10 cellular contexts compared by ENCODE assay signal in genomic region chr9:131732061-131732526, GRCh38. TPM values are rescaled to one million over a fixed set of nuclear protein-coding genes. Genes with fewer than 3 reads are reported as not detected.
DNase-seq lines count a peak whose midpoint lies in the region; ATAC-seq and TF ChIP-seq lines count a peak whose summit lies in the region.
"Had no signal": no experiment of that assay in that cellular context is flagged by ENCODE, and none has a peak within 500 bp of the region (broad histone marks: within the 10 kb centered on the region; RNA-seq: fewer than 3 reads in every experiment).

No MANE protein-coding gene starts in this region.

- H3K9me2 ChIP-seq in Loucy (replicated peaks; ENCODE audit: low read depth, low read length), result no peaks in the 10 kb centered on the region

- TF ChIP-seq POLR2A in uterus (IDR thresholded peaks at IDR 0.05), result no peak

- H3K4me3 ChIP-seq in CD4-positive, alpha-beta memory T cell (ENCODE audit: low read length in 2 of 2), result peak overlapping the region in 1 of 2 donors; percentile 53
- peak overlapping the region; percentile 72 for H3K4me3 ChIP-seq in Loucy (ENCODE audit: low read length, poor library complexity, severe bottlenecking)
- H3K4me3 ChIP-seq in mucosa of rectum (ENCODE audit: low read length in 2 of 2), result no peak overlapping the region
- H3K4me3 ChIP-seq in uterus, result no peak overlapping the region

- peak overlapping the region; percentile 97 for H3K4me2 ChIP-seq in Loucy (ENCODE audit: low read depth, low read length, poor library complexity, severe bottlenecking)

- H3K36me3 ChIP-seq in CD4-positive, alpha-beta memory T cell (ENCODE audit: insufficient read depth, low read length), result no peaks in the 10 kb centered on the region
- H3K36me3 ChIP-seq in Loucy (ENCODE audit: insufficient read depth, low read length), result no peaks in the 10 kb centered on the region
- H3K36me3 ChIP-seq in mucosa of rectum (ENCODE audit: control insufficient read depth in 2 of 2, insufficient read depth in 2 of 2, low read length in 2 of 2), result no peaks in the 10 kb centered on the region
- H3K36me3 ChIP-seq in uterus, result no peaks in the 10 kb centered on the region

- peaks cover 42% of the 10 kb centered on the region for H3F3A ChIP-seq in Loucy (ENCODE audit: low read depth)

- H3K9me3 ChIP-seq in CD4-positive, alpha-beta memory T cell (ENCODE audit: control insufficient read depth in 1 of 2, low read length in 2 of 2), result no peaks in the 10 kb centered on the region
- H3K9me3 ChIP-seq in Loucy (ENCODE audit: insufficient read depth, low read depth, low read length), result no peaks in the 10 kb centered on the region
- no peaks in the 10 kb centered on the region for H3K9me3 ChIP-seq in mucosa of rectum (ENCODE audit: control insufficient read depth in 2 of 2, low read length in 2 of 2)
- no peaks in the 10 kb centered on the region for H3K9me3 ChIP-seq in uterus

- TF ChIP-seq CTCF in Loucy (conservative IDR thresholded peaks at IDR 0.05; ENCODE audit: low read length) (no peak), brain (conservative IDR thresholded peaks at IDR 0.05) (no peak), uterus (IDR thresholded peaks at IDR 0.05) (no peak)

- peaks cover 97% of the 10 kb centered on the region for H3K4me1 ChIP-seq in CD4-positive, alpha-beta memory T cell (ENCODE audit: insufficient read depth, low read length)
- H3K4me1 ChIP-seq in Loucy (ENCODE audit: insufficient read depth, low read length, poor library complexity, severe bottlenecking), result peaks cover 83% of the 10 kb centered on the region
- H3K4me1 ChIP-seq in mucosa of rectum (ENCODE audit: control insufficient read depth in 2 of 2, insufficient read depth in 2 of 2, low read length in 2 of 2), result peaks cover 73 to 76% of the 10 kb centered on the region in 2 donors
- H3K4me1 ChIP-seq in uterus, result no peaks in the 10 kb centered on the region

- no peaks in the 10 kb centered on the region for H3K27me3 Mint-ChIP-seq in CD4-positive, alpha-beta memory T cell
- peaks cover 3% of the 10 kb centered on the region for H3K27me3 Mint-ChIP-seq in brain

- DNase-seq in CD4-positive, alpha-beta memory T cell, result no peak
- no peak for DNase-seq in uterus

- peak overlapping the region; percentile 84 for H3K27ac ChIP-seq in CD4-positive, alpha-beta memory T cell (ENCODE audit: low read depth, low read length)
- H3K27ac ChIP-seq in mucosa of rectum (ENCODE audit: low read depth in 2 of 2, low read length in 2 of 2), result peak overlapping the region; percentile 49 to 81
- H3K27ac ChIP-seq in uterus, result no peak overlapping the region

- peaks cover 9 to 31% of the 10 kb centered on the region in 2 donors for H3K36me3 Mint-ChIP-seq in CD4-positive, alpha-beta memory T cell
- H3K36me3 Mint-ChIP-seq in brain, result peaks cover 10% of the 10 kb centered on the region

- intact Hi-C loops in CD4-positive, alpha-beta memory T cell (cut with micrococcal nuclease), result loop anchor here (2.0 to 10.0 kb wide), 3 partner anchors 13 to 477 kb away; no protein-coding TSS in a partner anchor
- intact Hi-C loops in uterus (cut with DNase I; ENCODE audit: low total_unique reads), result no loop called here

- no peaks in the 10 kb centered on the region for H3K9me3 Mint-ChIP-seq in CD4-positive, alpha-beta memory T cell
- H3K9me3 Mint-ChIP-seq in brain, result peaks cover 0 to 4% (median 0%) of the 10 kb centered on the region in 5 experiments

- CTCF ChIA-PET in CD4-positive, alpha-beta memory T cell (lab: Charles Lee; ENCODE audit: partially characterized antibody), result interaction anchor here (0.6 to 3.8 kb wide), 16 partner anchors 11 to 153 kb away, joined by 3 to 33 read pairs (median 4); no protein-coding TSS in a partner anchor

- H3K79me2 ChIP-seq in Loucy (ENCODE audit: insufficient read depth, low read length), result peaks cover 72% of the 10 kb centered on the region

- H3K27ac Mint-ChIP-seq in CD4-positive, alpha-beta memory T cell, result peak overlapping the region; percentile 89 to 98 (median 96)
- peak overlapping the region in 4 of 5 experiments; percentile 64 to 82 (median 64) for H3K27ac Mint-ChIP-seq in brain

- H2AFZ ChIP-seq in Loucy (ENCODE audit: low read length), result no peak overlapping the region

- H3K4me3 Mint-ChIP-seq in CD4-positive, alpha-beta memory T cell, result peak overlapping the region; percentile 75 to 96 (median 85)
- peak overlapping the region in 3 of 5 experiments; percentile 17 to 73 (median 32) for H3K4me3 Mint-ChIP-seq in brain

- peaks cover 24% of the 10 kb centered on the region for H4K20me1 ChIP-seq in Loucy (ENCODE audit: insufficient read depth, low read length, poor library complexity, severe bottlenecking)

- H3K9ac ChIP-seq in Loucy (ENCODE audit: low read depth, low read length, poor library complexity, severe bottlenecking) (peak overlapping the region; percentile 66), mucosa of rectum (ENCODE audit: low read depth in 1 of 2, low read length in 2 of 2) (peak overlapping the region; percentile 5 to 19)

- ATAC-seq in GM19351 (IDR thresholded peaks at IDR 0.05; ENCODE audit: unreplicated experiment) (no peak), GM19395 (IDR thresholded peaks at IDR 0.05; ENCODE audit: unreplicated experiment) (no peak), HG02571 (IDR thresholded peaks at IDR 0.05; ENCODE audit: unreplicated experiment) (no peak)
- ATAC-seq: activated CD4-positive, CD25-positive, alpha-beta regulatory T cell treated with anti-CD3 and anti-CD28 coated beads, Interleukin-2, amount 50 U/mL, for 24 hours; left colon had no signal

- POLR2A ChIA-PET in CD4-positive, alpha-beta memory T cell (lab: Charles Lee; ENCODE audit: partially characterized antibody), result interaction anchor here (0.6 to 19.6 kb wide), 27 partner anchors 7 to 479 kb away, joined by 3 to 692 read pairs (median 7); partner anchors contain the start of gene RAPGEF1

- H3K27me3 ChIP-seq in CD4-positive, alpha-beta memory T cell (ENCODE audit: insufficient read depth, low read length), result no peaks in the 10 kb centered on the region
- H3K27me3 ChIP-seq in Loucy (ENCODE audit: insufficient read depth, low read length, poor library complexity, severe bottlenecking), result no peaks in the 10 kb centered on the region
- H3K27me3 ChIP-seq in mucosa of rectum (ENCODE audit: control insufficient read depth in 2 of 2, insufficient read depth in 2 of 2, low read length in 2 of 2), result no peaks in the 10 kb centered on the region
- no peaks in the 10 kb centered on the region for H3K27me3 ChIP-seq in uterus

- H3K4me1 Mint-ChIP-seq in CD4-positive, alpha-beta memory T cell, result peaks cover 79 to 98% (median 91%) of the 10 kb centered on the region in 4 donors
- H3K4me1 Mint-ChIP-seq in brain, result peaks cover 91% of the 10 kb centered on the region

RNA-seq across cellular contexts. Expression of gene RAPGEF1, which starts 7.8 kb away (rescaled TPM):
- total RNA-seq in CD4-positive, alpha-beta memory T cell, result 100 to 1,000 TPM; 129 to 149 TPM
- polyA plus RNA-seq in CD4-positive, alpha-beta memory T cell, result 10 to 100 TPM in 1 of 2 donors, 1 to 10 TPM in 1; 1.5 to 23.0 TPM
- polyA plus RNA-seq in brain (ENCODE audit: insufficient read depth, low read depth, low replicate concordance), result 44.2 TPM
- total RNA-seq in uterus, result 10 to 100 TPM; 13.1 to 73.7 (median 26.2) TPM

Comparison
In these comparisons a context has a peak if more than half of its experiments do, and no peak if none do; other contexts are left out.
1. H3K27ac ChIP-seq: peak in CD4-positive, alpha-beta memory T cell (single experiment) and mucosa of rectum (2 of 2); none in uterus (0 of 2).